ENCODE assay signal across 19 cellular contexts in genomic region chr6:20334961-20335360, GRCh38.
DNase-seq lines count a peak whose midpoint lies in the region; ATAC-seq and TF ChIP-seq lines count a peak whose summit lies in the region.
"Had no signal": no experiment of that assay in that cellular context is flagged by ENCODE, and none has a peak within 500 bp of the region (broad histone marks: within the 10 kb centered on the region; RNA-seq: fewer than 3 reads in every experiment).

No MANE protein-coding gene starts in this region.

- peaks cover 22% of the 10 kb centered on the region for H3K4me1 Mint-ChIP-seq in activated CD4-positive, alpha-beta T cell treated with anti-CD3 and anti-CD28 coated beads for 36 hours
- peaks cover 33% of the 10 kb centered on the region for H3K4me1 Mint-ChIP-seq in CD4-positive, alpha-beta T cell (ENCODE audit: low read depth)
- peaks cover 20% of the 10 kb centered on the region for H3K4me1 Mint-ChIP-seq in activated naive CD8-positive, alpha-beta T cell treated with anti-CD3 and anti-CD28 coated beads for 36 hours
- peaks cover 8% of the 10 kb centered on the region for H3K4me1 Mint-ChIP-seq in nephron progenitor cell
- H3K4me1 Mint-ChIP-seq in MCF 10A (ENCODE audit: insufficient read depth, unreplicated experiment) = no peaks in the 10 kb centered on the region

- DNase-seq in activated CD4-positive, alpha-beta T cell treated with anti-CD3 and anti-CD28 coated beads for 36 hours = no peak
- no peak for DNase-seq in activated CD4-positive, alpha-beta T cell treated with anti-CD3 and anti-CD28 coated beads, Interleukin-2, amount 50 U/mL, for 1 hour
- no peak for DNase-seq in CD4-positive, alpha-beta T cell
- DNase-seq in activated naive CD8-positive, alpha-beta T cell treated with anti-CD3 and anti-CD28 coated beads for 36 hours = no peak
- DNase-seq in nephron progenitor cell (no peak), NCI-H187 treated with DMSO at 0.1 percent for 48 hours (lab: John Stamatoyannopoulos, UW) (no peak), MCF 10A (ENCODE audit: unreplicated experiment) (no peak)
- DNase-seq: Caco-2, IMR-90, Karpas-422, MG63, NCI-H1092, NCI-H1436 treated with DMSO at 0.1 percent for 48 hours, NCI-H2029 treated with DMSO at 0.1 percent for 48 hours, NCI-H2171, NCI-H526, PC-3 had no signal

- CTCF ChIA-PET in activated CD4-positive, alpha-beta T cell treated with anti-CD3 and anti-CD28 coated beads for 36 hours (lab: Charles Lee) = interaction anchor here (1.0 to 1.7 kb wide), 3 partner anchors 15 to 193 kb away, joined by 4 to 8 read pairs (median 6); no protein-coding TSS in a partner anchor
- CTCF ChIA-PET in CD4-positive, alpha-beta T cell (lab: Charles Lee) = no interaction called here
- CTCF ChIA-PET in MCF 10A (lab: Yijun Ruan, JAX) = interaction anchor here (1.4 kb wide), 1 partner anchor 44 kb away, joined by 3 read pairs; no protein-coding TSS in a partner anchor

- no peak overlapping the region for H3K4me3 Mint-ChIP-seq in activated CD4-positive, alpha-beta T cell treated with anti-CD3 and anti-CD28 coated beads for 36 hours
- H3K4me3 Mint-ChIP-seq in CD4-positive, alpha-beta T cell = peak overlapping the region; percentile 13
- no peak overlapping the region for H3K4me3 Mint-ChIP-seq in activated naive CD8-positive, alpha-beta T cell treated with anti-CD3 and anti-CD28 coated beads for 36 hours
- H3K4me3 Mint-ChIP-seq in nephron progenitor cell (no peak overlapping the region), MCF 10A (ENCODE audit: unreplicated experiment) (no peak overlapping the region)
- H3K4me3 Mint-ChIP-seq: B cell had no signal

- no peaks in the 10 kb centered on the region for H3K27me3 Mint-ChIP-seq in activated CD4-positive, alpha-beta T cell treated with anti-CD3 and anti-CD28 coated beads for 36 hours
- H3K27me3 Mint-ChIP-seq in CD4-positive, alpha-beta T cell = no peaks in the 10 kb centered on the region
- no peaks in the 10 kb centered on the region for H3K27me3 Mint-ChIP-seq in activated naive CD8-positive, alpha-beta T cell treated with anti-CD3 and anti-CD28 coated beads for 36 hours
- H3K27me3 Mint-ChIP-seq in nephron progenitor cell (ENCODE audit: low read depth, poor library complexity) (peaks cover 15% of the 10 kb centered on the region), MCF 10A (ENCODE audit: insufficient read depth, unreplicated experiment) (no peaks in the 10 kb centered on the region)

- H3K9me3 Mint-ChIP-seq in activated CD4-positive, alpha-beta T cell treated with anti-CD3 and anti-CD28 coated beads for 36 hours (ENCODE audit: low read depth) = no peaks in the 10 kb centered on the region
- H3K9me3 Mint-ChIP-seq in CD4-positive, alpha-beta T cell = no peaks in the 10 kb centered on the region
- no peaks in the 10 kb centered on the region for H3K9me3 Mint-ChIP-seq in activated naive CD8-positive, alpha-beta T cell treated with anti-CD3 and anti-CD28 coated beads for 36 hours
- peaks cover 3% of the 10 kb centered on the region for H3K9me3 Mint-ChIP-seq in nephron progenitor cell
- H3K9me3 Mint-ChIP-seq in MCF 10A (ENCODE audit: unreplicated experiment) = no peaks in the 10 kb centered on the region

- H3K27me3 ChIP-seq in CD4-positive, alpha-beta T cell (ENCODE audit: control insufficient read depth, insufficient read depth, low read length) = no peaks in the 10 kb centered on the region
- H3K27me3 ChIP-seq: MG63 had no signal

- peak overlapping the region; percentile 49 for H3K27ac Mint-ChIP-seq in activated CD4-positive, alpha-beta T cell treated with anti-CD3 and anti-CD28 coated beads for 36 hours
- H3K27ac Mint-ChIP-seq in CD4-positive, alpha-beta T cell = no peak overlapping the region
- peak overlapping the region; percentile 17 for H3K27ac Mint-ChIP-seq in activated naive CD8-positive, alpha-beta T cell treated with anti-CD3 and anti-CD28 coated beads for 36 hours
- H3K27ac Mint-ChIP-seq in nephron progenitor cell (peak overlapping the region; percentile 24), MCF 10A (ENCODE audit: low read depth, unreplicated experiment) (no peak overlapping the region)
- H3K27ac Mint-ChIP-seq: B cell had no signal

- ATAC-seq in activated CD4-positive, alpha-beta T cell treated with anti-CD3 and anti-CD28 coated beads for 36 hours = no peak
- ATAC-seq in CD4-positive, alpha-beta T cell (ENCODE audit: poor library complexity) = no peak
- ATAC-seq: PC-3 had no signal

- no TSS peak for BruUV-seq in MCF 10A (replicated peaks; lab: Mats Ljungman, UMichigan)

- no peaks in the 10 kb centered on the region for H3K9me3 ChIP-seq in CD4-positive, alpha-beta T cell (ENCODE audit: control insufficient read depth, low read length)
- H3K9me3 ChIP-seq: Caco-2, HAP-1, MG63 had no signal

- intact Hi-C loops in activated CD4-positive, alpha-beta T cell treated with anti-CD3 and anti-CD28 coated beads for 36 hours (cut with DNase I, micrococcal nuclease) = no loop called here
- intact Hi-C loops in CD4-positive, alpha-beta T cell (cut with DNase I, micrococcal nuclease) = no loop called here
- intact Hi-C loops in MCF 10A (cut with micrococcal nuclease) = no loop called here

- H3K27ac ChIP-seq in CD4-positive, alpha-beta T cell (ENCODE audit: low read depth, low read length) = peak overlapping the region; percentile 0

- POLR2A ChIA-PET in activated CD4-positive, alpha-beta T cell treated with anti-CD3 and anti-CD28 coated beads for 36 hours (lab: Charles Lee) = no interaction called here
- POLR2A ChIA-PET in CD4-positive, alpha-beta T cell (lab: Charles Lee) = interaction anchor here (1.1 to 5.0 kb wide), 6 partner anchors 8 to 69 kb away, joined by 4 to 49 read pairs (median 6); no protein-coding TSS in a partner anchor
- POLR2A ChIA-PET in MCF 10A (lab: Yijun Ruan, JAX) = no interaction called here

- H3K36me3 Mint-ChIP-seq in activated CD4-positive, alpha-beta T cell treated with anti-CD3 and anti-CD28 coated beads for 36 hours (ENCODE audit: low read depth) = no peaks in the 10 kb centered on the region
- H3K36me3 Mint-ChIP-seq in CD4-positive, alpha-beta T cell (ENCODE audit: low read depth) = no peaks in the 10 kb centered on the region
- H3K36me3 Mint-ChIP-seq in activated naive CD8-positive, alpha-beta T cell treated with anti-CD3 and anti-CD28 coated beads for 36 hours = no peaks in the 10 kb centered on the region
- H3K36me3 Mint-ChIP-seq in nephron progenitor cell (ENCODE audit: low read depth) (no peaks in the 10 kb centered on the region), MCF 10A (ENCODE audit: insufficient read depth, unreplicated experiment) (peaks cover 4% of the 10 kb centered on the region)

- TF ChIP-seq CTCF in CD4-positive, alpha-beta T cell (IDR thresholded peaks at IDR 0.05) = no peak
- no peak for TF ChIP-seq CTCF in nephron progenitor cell (IDR thresholded peaks at IDR 0.05)
- no peak for TF ChIP-seq CTCF in MCF 10A (IDR thresholded peaks at IDR 0.05; ENCODE audit: unreplicated experiment)

Comparison
In these comparisons a context has a peak if more than half of its experiments do, and no peak if none do; other contexts are left out.
1. H3K27ac Mint-ChIP-seq: peak in activated CD4-positive, alpha-beta T cell treated with anti-CD3 and anti-CD28 coated beads for 36 hours (single experiment), activated naive CD8-positive, alpha-beta T cell treated with anti-CD3 and anti-CD28 coated beads for 36 hours (single experiment) and nephron progenitor cell (single experiment); none in CD4-positive, alpha-beta T cell (single experiment) and MCF 10A (single experiment).